In the genomic region with DNA sequence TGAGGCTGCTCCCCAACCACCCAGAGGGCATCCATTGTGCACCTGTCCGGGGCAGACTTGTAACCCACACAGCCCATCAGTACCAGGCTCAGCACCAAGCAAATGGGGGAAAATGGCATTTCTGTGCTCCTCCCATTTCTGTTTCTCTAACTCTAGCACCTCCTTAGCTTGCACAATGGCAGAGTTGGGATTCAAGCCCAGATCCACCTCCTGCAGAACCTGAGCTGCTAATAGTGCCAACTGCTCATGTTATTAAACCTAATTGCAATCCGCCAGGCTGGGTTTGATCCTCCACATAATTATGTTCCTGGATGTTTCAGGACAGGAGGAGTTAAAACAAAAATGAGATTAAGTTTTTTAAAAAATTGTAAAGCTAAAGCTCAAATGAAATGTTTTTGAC, we compare ENCODE assay signal across 27 cellular contexts.
"Had no signal": no experiment of that assay in that cellular context is flagged by ENCODE, and none has a peak within 500 bp of the region (broad histone marks: within the 10 kb centered on the region; RNA-seq: fewer than 3 reads in every experiment).

No MANE protein-coding gene starts in this region.

- H3K27ac ChIP-seq: adrenal gland, body of pancreas, breast epithelium, colonic mucosa, PC-9, RWPE1, SJCRH30, SK-N-MC, WERI-Rb-1 had no signal

- DNase-seq: activated CD4-positive, alpha-beta T cell treated with anti-CD3 and anti-CD28 coated beads, Interleukin-2, amount 10 ng/mL, durations not matched to agents 24 days and 14 days; activated CD4-positive, alpha-beta T cell treated with anti-CD3 and anti-CD28 coated beads, Interleukin-2, amount 50 U/mL, for 4 hours; activated CD4-positive, CD25-positive, alpha-beta regulatory T cell; activated CD8-positive, alpha-beta memory T cell treated with anti-CD3 and anti-CD28 coated beads, Interleukin-2, amount 50 U/mL, for 4 hours; activated gamma-delta T cell treated with Interleukin-2 at 50 U/mL for 16 hours; activated naive CD4-positive, alpha-beta T cell treated with anti-CD3 and anti-CD28 coated beads for 36 hours; activated T-cell treated with anti-CD3 and anti-CD28 coated beads for 4 hours; activated T-cell treated with anti-CD3 and anti-CD28 coated beads, Interleukin-2, amount 50 U/mL, for 4 hours; adrenal gland; body of pancreas; colonic mucosa; NCI-H1105 treated with DMSO at 0.1 percent for 48 hours; NCI-H1436; NCI-H187 treated with DMSO at 0.1 percent for 48 hours; NCI-H2171 treated with DMSO at 0.1 percent for 48 hours; NCI-H2227 treated with DMSO at 0.1 percent for 48 hours; NCI-H446; NCI-H524; PC-9; SHP77; SJCRH30; T1000; WERI-Rb-1 had no signal

- H3K4me2 ChIP-seq: PC-9 had no signal

- H3K36me3 ChIP-seq: adrenal gland, breast epithelium, colonic mucosa, SJCRH30, WERI-Rb-1 had no signal

- H3K9me3 ChIP-seq: adrenal gland, body of pancreas, breast epithelium, colonic mucosa, SJCRH30 had no signal

- H2AFZ ChIP-seq: PC-9 had no signal

- ATAC-seq: activated naive CD4-positive, alpha-beta T cell treated with anti-CD3 and anti-CD28 coated beads, Interleukin-2, amount 50 U/mL, for 72 hours; activated T-cell treated with anti-CD3 and anti-CD28 coated beads, Interleukin-2, amount 50 U/mL, for 4 hours; body of pancreas had no signal

- H3K27me3 ChIP-seq: adrenal gland, body of pancreas, breast epithelium, colonic mucosa had no signal

- H3K4me3 ChIP-seq: adrenal gland, body of pancreas, breast epithelium, colonic mucosa, PC-9, SJCRH30, SK-N-MC had no signal

- H3K4me1 ChIP-seq: adrenal gland, body of pancreas, breast epithelium, colonic mucosa, SJCRH30 had no signal
